1 cellular context compared by ENCODE assay signal in the genomic region with DNA sequence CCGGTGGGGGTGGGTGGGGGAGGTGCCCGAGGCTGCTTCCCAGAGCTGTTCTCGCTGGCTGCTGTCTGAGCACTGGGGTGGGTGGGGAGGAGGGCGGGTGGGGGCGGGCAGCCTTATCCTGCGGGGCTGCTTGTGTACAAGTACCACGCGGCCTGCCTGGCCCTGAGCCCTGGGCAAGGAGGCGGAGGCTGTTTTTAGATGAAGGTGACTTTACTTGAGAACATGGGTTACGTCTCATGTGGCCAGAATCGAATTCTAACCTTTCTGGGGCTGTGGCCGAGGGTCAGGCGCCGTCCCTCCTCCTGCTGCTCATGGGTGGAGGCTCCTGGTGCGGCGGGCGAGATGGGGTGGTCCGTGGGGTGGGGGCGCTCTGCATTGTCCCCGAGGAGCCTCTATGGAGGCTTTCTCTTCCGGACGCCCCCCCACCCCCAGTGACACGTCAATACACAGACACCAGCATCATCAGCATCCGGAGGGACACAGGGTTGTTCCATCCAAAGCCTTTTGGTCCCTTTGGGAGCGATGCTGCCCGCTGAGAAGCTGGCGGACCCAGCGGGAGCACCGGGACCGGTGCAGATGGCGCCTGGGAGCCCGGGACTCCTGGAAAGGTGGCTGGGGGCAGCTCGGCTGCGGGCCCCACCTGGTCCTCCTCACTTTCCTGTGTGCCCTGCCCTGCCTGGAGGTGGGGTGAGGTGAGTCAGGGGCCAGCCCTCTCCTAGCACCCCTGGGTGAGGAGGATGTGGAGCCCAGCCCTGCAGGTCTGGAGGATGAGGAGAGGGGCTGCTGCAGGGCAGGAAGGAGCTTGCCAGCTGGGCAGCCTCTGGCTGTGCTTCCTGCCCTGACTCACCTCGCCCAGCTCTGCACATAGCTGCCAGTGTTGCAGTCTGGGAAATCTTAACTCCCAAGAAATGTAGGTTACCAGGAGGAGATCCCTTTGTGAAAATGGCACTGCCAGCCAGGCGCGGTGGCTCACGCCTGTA.
A peak's percentile ranks its signal among the peaks of the same experiment; 100 is the strongest.
TF ChIP-seq lines count a peak whose summit lies in the region.

No MANE protein-coding gene starts in this region.

TF ChIP-seq in IMR-90, 13 proteins besides CTCF, POLR2A, EP300 and RAD21:
- TF ChIP-seq BHLHE40 (IDR thresholded peaks at IDR 0.05; ENCODE audit: low read depth, low read length): no peak
- TF ChIP-seq MXI1 (IDR thresholded peaks at IDR 0.05; ENCODE audit: borderline replicate concordance, low read depth, low read length): 0 out of 2 replicates have a peak, but pooled peaks have one; percentile 17
